Comparison of ENCODE assay signal across 9 cellular contexts in the genomic region with DNA sequence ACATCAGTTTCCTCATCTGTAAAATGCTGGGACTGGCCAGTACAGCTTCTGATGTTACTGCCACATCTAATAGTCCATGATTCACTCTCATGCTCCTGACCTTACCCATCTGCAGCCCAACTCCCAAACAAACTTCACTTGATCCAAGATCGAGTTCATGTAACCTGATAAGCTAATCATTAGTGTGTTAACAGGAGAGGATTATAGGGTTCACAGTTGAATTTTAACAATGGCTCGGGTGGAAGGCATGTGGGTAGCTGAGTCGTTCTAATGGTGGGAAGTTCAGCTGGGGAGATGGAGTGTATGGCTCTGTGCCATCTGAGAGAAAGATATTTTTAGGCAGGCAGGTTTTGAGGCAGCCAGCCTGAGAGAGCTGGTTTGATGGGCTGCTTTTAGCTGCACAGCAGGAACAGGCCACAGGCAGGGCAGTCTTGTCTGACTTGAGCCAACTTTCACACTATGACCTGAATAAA. TPM values are rescaled to one million over a fixed set of nuclear protein-coding genes. Genes with fewer than 3 reads are reported as not detected.
DNase-seq lines count a peak whose midpoint lies in the region; ATAC-seq and TF ChIP-seq lines count a peak whose summit lies in the region.
"Had no signal": no experiment of that assay in that cellular context is flagged by ENCODE, and none has a peak within 500 bp of the region (broad histone marks: within the 10 kb centered on the region; RNA-seq: fewer than 3 reads in every experiment).

No MANE protein-coding gene starts in this region.

- no peaks in the 10 kb centered on the region for H3K36me3 Mint-ChIP-seq in osteocyte (ENCODE audit: unreplicated experiment)
- H3K36me3 Mint-ChIP-seq: natural killer cell treated with Interleukin-12 subunit alpha and Interleukin-12 subunit beta and Interleukin-15 and Interleukin-18, amount 100 ng/mL, for 72 hours had no signal

- no peaks in the 10 kb centered on the region for H3K27me3 ChIP-seq in smooth muscle cell (ENCODE audit: low read depth)

- peak; percentile 17 for ATAC-seq in GM18870 (IDR thresholded peaks at IDR 0.05; ENCODE audit: unreplicated experiment)
- ATAC-seq in HG03460 (IDR thresholded peaks at IDR 0.05; ENCODE audit: unreplicated experiment) = peak; percentile 23
- ATAC-seq in HG03469 (IDR thresholded peaks at IDR 0.05; ENCODE audit: unreplicated experiment) = no peak

- H3K4me1 Mint-ChIP-seq in osteocyte (ENCODE audit: unreplicated experiment) = peaks cover 12% of the 10 kb centered on the region

- H3K9me3 ChIP-seq in smooth muscle cell (replicated peaks; ENCODE audit: low read depth) = no peaks in the 10 kb centered on the region

- no peak overlapping the region for H3K9ac ChIP-seq in smooth muscle cell (ENCODE audit: low read depth)

- H2AFZ ChIP-seq in smooth muscle cell (ENCODE audit: low read depth) = no peak overlapping the region

- no peaks in the 10 kb centered on the region for H3K36me3 ChIP-seq in smooth muscle cell (ENCODE audit: low read depth)

- TF ChIP-seq CTCF in osteocyte (IDR thresholded peaks at IDR 0.05) = no peak
- no peak for TF ChIP-seq CTCF in smooth muscle cell (IDR thresholded peaks at IDR 0.05; ENCODE audit: borderline replicate concordance, insufficient read depth, poor library complexity, severe bottlenecking)
- TF ChIP-seq CTCF in GM10266 (IDR thresholded peaks at IDR 0.05; ENCODE audit: control insufficient read depth, insufficient read depth, low read depth, missing control alignments) = no peak

- WGBS in smooth muscle cell (ENCODE audit: low lambda C conversion rate) = 25% methylated on average over 3 of the region's 3 CpGs

- H3K79me2 ChIP-seq in smooth muscle cell (ENCODE audit: low read depth) = no peaks in the 10 kb centered on the region

- H3K27ac Mint-ChIP-seq in osteocyte (ENCODE audit: unreplicated experiment) = peak overlapping the region; percentile 6
- H3K27ac Mint-ChIP-seq: natural killer cell treated with Interleukin-12 subunit alpha and Interleukin-12 subunit beta and Interleukin-15 and Interleukin-18, amount 100 ng/mL, for 72 hours had no signal

- H3K4me1 ChIP-seq in smooth muscle cell (ENCODE audit: low read depth) = no peaks in the 10 kb centered on the region

- no peaks in the 10 kb centered on the region for H3K27me3 Mint-ChIP-seq in osteocyte (ENCODE audit: unreplicated experiment)

- H3K4me3 ChIP-seq in smooth muscle cell = no peak overlapping the region

- no peaks in the 10 kb centered on the region for H3K9me3 Mint-ChIP-seq in osteocyte (ENCODE audit: unreplicated experiment)
- H3K9me3 Mint-ChIP-seq: natural killer cell treated with Interleukin-12 subunit alpha and Interleukin-12 subunit beta and Interleukin-15 and Interleukin-18, amount 100 ng/mL, for 72 hours had no signal

- DNase-seq in cerebellar cortex (ENCODE audit: low spot score) = peak; percentile 85
- no peak for DNase-seq in osteocyte (ENCODE audit: extremely low spot score, unreplicated experiment)
- no peak for DNase-seq in smooth muscle cell (lab: John Stamatoyannopoulos, UW; ENCODE audit: unreplicated experiment)
- DNase-seq in GM10266 (ENCODE audit: extremely low spot score) = no peak
- no peak for DNase-seq in T-helper 2 cell

- H3K27ac ChIP-seq in smooth muscle cell (ENCODE audit: low read depth) = no peak overlapping the region

- no peak overlapping the region for H3K4me3 Mint-ChIP-seq in osteocyte (ENCODE audit: unreplicated experiment)
- H3K4me3 Mint-ChIP-seq: natural killer cell treated with Interleukin-12 subunit alpha and Interleukin-12 subunit beta and Interleukin-15 and Interleukin-18, amount 100 ng/mL, for 72 hours had no signal

- H3F3A ChIP-seq in smooth muscle cell (ENCODE audit: low read depth) = no peaks in the 10 kb centered on the region

- H4K20me1 ChIP-seq in smooth muscle cell (ENCODE audit: low read depth) = no peaks in the 10 kb centered on the region

- H3K4me2 ChIP-seq in smooth muscle cell = no peak overlapping the region

RNA-seq across cellular contexts. Expression of a gene that starts 17.6 kb away (rescaled TPM):
- total RNA-seq in osteocyte = 98.4 and 100 TPM in 2 replicates
- 110 and 118 TPM in 2 replicates for total RNA-seq in smooth muscle cell
- polyA plus RNA-seq in smooth muscle cell = 64.4 and 68.9 TPM in 2 replicates
